Comparison of ENCODE assay signal across 29 cellular contexts in the genomic region with DNA sequence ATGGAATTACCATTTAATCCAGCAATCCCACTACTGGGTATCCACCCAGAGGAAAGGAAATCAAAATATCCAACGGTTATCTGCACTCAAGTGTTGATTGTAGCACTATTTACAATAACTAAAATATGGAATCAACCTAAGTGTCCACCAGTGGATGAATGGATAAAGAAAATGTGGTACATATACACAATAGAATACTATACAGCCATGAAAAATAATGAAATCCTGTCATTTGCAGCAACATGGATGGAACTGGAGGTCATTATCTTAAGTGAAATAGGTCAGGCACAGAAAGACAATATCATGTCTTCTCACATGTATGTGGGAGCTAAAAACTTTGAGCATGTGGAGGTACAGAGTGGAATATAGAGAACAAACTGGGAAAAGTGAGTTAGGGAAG.
"Had no signal": no experiment of that assay in that cellular context is flagged by ENCODE, and none has a peak within 500 bp of the region (broad histone marks: within the 10 kb centered on the region; RNA-seq: fewer than 3 reads in every experiment).

No MANE protein-coding gene starts in this region.

- H3K9me3 ChIP-seq: testis, thyroid gland had no signal

- H3K36me3 ChIP-seq: stomach, suprapubic skin, thoracic aorta, thyroid gland, tibial artery, tibial nerve, transverse colon, upper lobe of left lung, upper lobe of right lung, uterus, vagina had no signal

- H3K4me1 Mint-ChIP-seq: stimulated activated effector memory CD8-positive, alpha-beta T cell treated with anti-CD3 and anti-CD28 coated beads, Interleukin-12 subunit alpha, Interleukin-12 subunit beta, amount 100 ng/mL, for 72 hours; stimulated activated memory B cell treated with anti-CD40 and anti-IgM and Interleukin-4, amounts not matched to agents 10 μg/mL and 1 μg/mL and 100 μg/mL, for 72 hours; stimulated activated naive B cell treated with anti-CD40 and anti-IgM and Interleukin-4, amounts not matched to agents 10 μg/mL and 1 μg/mL and 100 μg/mL, for 72 hours; stimulated activated naive CD8-positive, alpha-beta T cell treated with anti-CD3 and anti-CD28 coated beads, Interleukin-15, amount 100 ng/mL, for 72 hours had no signal

- ATAC-seq: stimulated activated effector memory CD8-positive, alpha-beta T cell treated with anti-CD3 and anti-CD28 coated beads, Interleukin-12 subunit alpha, Interleukin-12 subunit beta, amount 100 ng/mL, for 72 hours; stimulated activated memory B cell treated with anti-CD40 and anti-IgM and Interleukin-4, amounts not matched to agents 10 μg/mL and 1 μg/mL and 100 μg/mL, for 72 hours; stimulated activated naive B cell treated with anti-CD40 and anti-IgM and Interleukin-4, amounts not matched to agents 10 μg/mL and 1 μg/mL and 100 μg/mL, for 72 hours; stimulated activated naive CD8-positive, alpha-beta T cell treated with anti-CD3 and anti-CD28 coated beads, Interleukin-15, amount 100 ng/mL, for 72 hours; stimulated activated naive CD8-positive, alpha-beta T cell treated with anti-CD3 and anti-CD28 coated beads, Interleukin-15, Interleukin-2, amounts not matched to agents 100 U/mL and 50 U/mL, for 24 hours; upper lobe of right lung had no signal

- H3K4me1 ChIP-seq: stomach, suprapubic skin, testis, thyroid gland, tibial artery, transverse colon, upper lobe of left lung, upper lobe of right lung, uterus, vagina had no signal

- H3K4me3 Mint-ChIP-seq: stimulated activated effector memory CD8-positive, alpha-beta T cell treated with anti-CD3 and anti-CD28 coated beads, Interleukin-12 subunit alpha, Interleukin-12 subunit beta, amount 100 ng/mL, for 72 hours; stimulated activated memory B cell treated with anti-CD40 and anti-IgM and Interleukin-4, amounts not matched to agents 10 μg/mL and 1 μg/mL and 100 μg/mL, for 72 hours; stimulated activated naive B cell treated with anti-CD40 and anti-IgM and Interleukin-4, amounts not matched to agents 10 μg/mL and 1 μg/mL and 100 μg/mL, for 72 hours; stimulated activated naive CD8-positive, alpha-beta T cell treated with anti-CD3 and anti-CD28 coated beads, Interleukin-15, amount 100 ng/mL, for 72 hours; stimulated activated naive CD8-positive, alpha-beta T cell treated with anti-CD3 and anti-CD28 coated beads, Interleukin-15, Interleukin-2, amounts not matched to agents 100 ng/mL and 50 ng/mL, for 24 hours; type B pancreatic cell had no signal

- FAIRE-seq: urothelium cell line had no signal

- H3K27ac ChIP-seq: stomach, suprapubic skin, testis, thoracic aorta, thyroid gland, tibial artery, tibial nerve, transverse colon, upper lobe of left lung, upper lobe of right lung, uterus, vagina had no signal

- DNase-seq: stimulated activated CD4-positive, alpha-beta T cell treated with anti-CD3 and anti-CD28 coated beads, Interleukin-2, amount 100 ng/mL, for 48 hours; stimulated activated CD4-positive, alpha-beta T cell treated with anti-CD3 and anti-CD28 coated beads, Interleukin-4, amount 100 ng/mL, for 1 hour; stimulated activated CD4-positive, alpha-beta T cell treated with anti-CD3 and anti-CD28 coated beads, Interleukin-4, amount 100 ng/mL, for 24 hours; stimulated activated CD4-positive, alpha-beta T cell treated with anti-CD3 and anti-CD28 coated beads, Interleukin-4, amount 100 ng/mL, for 4 hours; stimulated activated CD8-positive, alpha-beta memory T cell treated with anti-CD3 and anti-CD28 coated beads, Interleukin-4, amount 100 ng/mL, for 48 hours; stimulated activated naive B cell treated with anti-CD40 and anti-IgM and Interleukin-4, amounts not matched to agents 10 μg/mL and 1 μg/mL and 100 μg/mL, for 72 hours; stimulated activated naive CD4-positive, alpha-beta T cell; stimulated activated naive CD4-positive, alpha-beta T cell treated with Interleukin-2 at 50 U/mL for 16 hours; stimulated activated naive CD8-positive, alpha-beta T cell treated with anti-CD3 and anti-CD28 coated beads, Interleukin-15, amount 100 ng/mL, for 72 hours; stimulated activated naive CD8-positive, alpha-beta T cell treated with anti-CD3 and anti-CD28 coated beads, Interleukin-15, Interleukin-2, amounts not matched to agents 100 U/mL and 50 U/mL, for 24 hours; stomach; substantia nigra; testis; thyroid gland; tibial artery; transverse colon; trophoblast cell; upper lobe of left lung; upper lobe of right lung; uterus had no signal

- H3K4me3 ChIP-seq: stomach, suprapubic skin, testis, thoracic aorta, thyroid gland, tibial artery, tibial nerve, transverse colon, upper lobe of left lung, upper lobe of right lung, uterus, vagina had no signal

- H3K27ac Mint-ChIP-seq: stimulated activated effector memory CD8-positive, alpha-beta T cell treated with anti-CD3 and anti-CD28 coated beads, Interleukin-12 subunit alpha, Interleukin-12 subunit beta, amount 100 ng/mL, for 72 hours; stimulated activated memory B cell treated with anti-CD40 and anti-IgM and Interleukin-4, amounts not matched to agents 10 μg/mL and 1 μg/mL and 100 μg/mL, for 72 hours; stimulated activated naive B cell treated with anti-CD40 and anti-IgM and Interleukin-4, amounts not matched to agents 10 μg/mL and 1 μg/mL and 100 μg/mL, for 72 hours; stimulated activated naive CD8-positive, alpha-beta T cell treated with anti-CD3 and anti-CD28 coated beads, Interleukin-15, amount 100 ng/mL, for 72 hours; stimulated activated naive CD8-positive, alpha-beta T cell treated with anti-CD3 and anti-CD28 coated beads, Interleukin-15, Interleukin-2, amounts not matched to agents 100 ng/mL and 50 ng/mL, for 24 hours; type B pancreatic cell had no signal

- H3K9me3 Mint-ChIP-seq: type B pancreatic cell had no signal

- H3K36me3 Mint-ChIP-seq: stimulated activated effector memory CD8-positive, alpha-beta T cell treated with anti-CD3 and anti-CD28 coated beads, Interleukin-12 subunit alpha, Interleukin-12 subunit beta, amount 100 ng/mL, for 72 hours; stimulated activated memory B cell treated with anti-CD40 and anti-IgM and Interleukin-4, amounts not matched to agents 10 μg/mL and 1 μg/mL and 100 μg/mL, for 72 hours; type B pancreatic cell had no signal

- H3K27me3 ChIP-seq: stomach, suprapubic skin, testis, thyroid gland, tibial artery, tibial nerve, transverse colon, upper lobe of left lung, uterus, vagina had no signal
